21 cellular contexts compared by ENCODE assay signal in the genomic region with DNA sequence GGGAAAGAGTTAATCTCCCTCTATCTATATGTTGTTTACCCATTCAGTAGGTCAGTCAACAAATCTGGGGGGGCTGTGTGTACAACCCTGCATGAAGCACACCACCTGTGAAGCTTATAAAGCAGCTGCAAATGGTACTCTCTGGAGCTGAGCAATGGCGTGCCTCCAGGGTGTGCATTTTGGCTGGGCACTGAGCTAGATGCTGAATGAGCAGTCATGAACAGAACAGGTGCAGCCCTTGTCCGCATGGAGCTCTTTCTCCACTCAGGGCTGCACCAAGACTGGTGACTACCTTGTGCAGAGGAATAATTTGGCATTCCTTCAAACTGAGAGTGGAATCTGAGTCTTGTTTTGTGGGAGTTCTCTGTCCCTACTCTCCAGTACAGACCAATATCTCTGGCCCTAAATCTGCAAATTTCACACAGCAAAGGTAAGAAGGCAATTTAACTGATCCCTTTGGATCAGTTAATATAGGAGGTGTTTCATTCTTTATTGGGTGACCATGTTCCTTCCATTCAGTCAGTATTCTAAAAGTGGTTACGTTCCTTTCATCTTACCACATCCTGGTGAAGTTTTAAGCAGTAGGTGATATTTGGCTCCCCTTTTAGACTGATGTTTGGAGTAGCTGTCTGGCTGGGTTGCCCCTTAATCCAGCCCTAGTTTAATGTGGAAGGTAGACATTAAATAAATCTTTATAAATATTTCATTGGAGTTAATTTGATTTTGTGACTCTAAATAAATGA.
DNase-seq lines count a peak whose midpoint lies in the region; ATAC-seq, FAIRE-seq and TF ChIP-seq lines count a peak whose summit lies in the region.
"Had no signal": no experiment of that assay in that cellular context is flagged by ENCODE, and none has a peak within 500 bp of the region (broad histone marks: within the 10 kb centered on the region; RNA-seq: fewer than 3 reads in every experiment).

No MANE protein-coding gene starts in this region.

- peak; percentile 36 for ATAC-seq in left lobe of liver
- ATAC-seq in stimulated activated naive CD8-positive, alpha-beta T cell treated with anti-CD3 and anti-CD28 coated beads, Interleukin-15, amount 100 ng/mL, for 72 hours = peak; percentile 77
- ATAC-seq in gastroesophageal sphincter = no peak
- ATAC-seq: body of pancreas had no signal

- H3K4me1 ChIP-seq in gastroesophageal sphincter = no peaks in the 10 kb centered on the region
- H3K4me1 ChIP-seq: body of pancreas, left ventricle myocardium inferior had no signal

- H3K27me3 ChIP-seq in gastroesophageal sphincter = no peaks in the 10 kb centered on the region
- H3K27me3 ChIP-seq: adrenal gland, body of pancreas, tibial nerve had no signal

- peak overlapping the region; percentile 38 for H3K27ac Mint-ChIP-seq in activated naive CD4-positive, alpha-beta T cell treated with anti-CD3 and anti-CD28 coated beads, Interleukin-2, amount 10 ng/mL, durations not matched to agents 7 days and 5 days
- H3K27ac Mint-ChIP-seq in T-helper 2 cell treated with Interferon-gamma antibody and Interleukin-4, amounts not matched to agents 5 μg/mL and 100 μg/mL, for 36 hours = no peak overlapping the region
- H3K27ac Mint-ChIP-seq in stimulated activated naive CD8-positive, alpha-beta T cell treated with anti-CD3 and anti-CD28 coated beads, Interleukin-15, amount 100 ng/mL, for 72 hours = peak overlapping the region in 1 of 2 donors; percentile 73
- H3K27ac Mint-ChIP-seq: activated T-helper 2 cell treated with anti-CD3 and anti-CD28 coated beads, Interferon-gamma antibody, Interleukin-2, Interleukin-4, amounts not matched to agents 10 μg/mL and 5 μg/mL and 100 μg/mL, durations not matched to agents 14 hours and 24 hours and 36 hours had no signal

- no peak for TF ChIP-seq CTCF in gastroesophageal sphincter (IDR thresholded peaks at IDR 0.05)

- CTCF ChIA-PET in activated naive CD4-positive, alpha-beta T cell treated with anti-CD3 and anti-CD28 coated beads, Interleukin-2, amount 10 ng/mL, durations not matched to agents 7 days and 5 days (lab: Charles Lee) = interaction anchor here (0.9 to 1.2 kb wide), 4 partner anchors 81 to 255 kb away, joined by 3 to 4 read pairs (median 3); no protein-coding TSS in a partner anchor

- 89 to 93% methylated on average over 1 to 3 of the region's 3 CpGs for WGBS in gastroesophageal sphincter (ENCODE audit: low coverage in 1 of 2), 2 donors

- H3K9me3 Mint-ChIP-seq in activated naive CD4-positive, alpha-beta T cell treated with anti-CD3 and anti-CD28 coated beads, Interleukin-2, amount 10 ng/mL, durations not matched to agents 7 days and 5 days = no peaks in the 10 kb centered on the region
- H3K9me3 Mint-ChIP-seq in T-helper 2 cell treated with Interferon-gamma antibody and Interleukin-4, amounts not matched to agents 5 μg/mL and 100 μg/mL, for 36 hours = no peaks in the 10 kb centered on the region
- H3K9me3 Mint-ChIP-seq in stimulated activated naive CD8-positive, alpha-beta T cell treated with anti-CD3 and anti-CD28 coated beads, Interleukin-15, amount 100 ng/mL, for 72 hours = no peaks in the 10 kb centered on the region
- H3K9me3 Mint-ChIP-seq: activated T-helper 2 cell treated with anti-CD3 and anti-CD28 coated beads, Interferon-gamma antibody, Interleukin-2, Interleukin-4, amounts not matched to agents 10 μg/mL and 5 μg/mL and 100 μg/mL, durations not matched to agents 14 hours and 24 hours and 36 hours had no signal

- H3K4me1 Mint-ChIP-seq in activated naive CD4-positive, alpha-beta T cell treated with anti-CD3 and anti-CD28 coated beads, Interleukin-2, amount 10 ng/mL, durations not matched to agents 7 days and 5 days = peaks cover 21% of the 10 kb centered on the region
- H3K4me1 Mint-ChIP-seq in T-helper 2 cell treated with Interferon-gamma antibody and Interleukin-4, amounts not matched to agents 5 μg/mL and 100 μg/mL, for 36 hours (ENCODE audit: low read depth) = peaks cover 12% of the 10 kb centered on the region
- H3K4me1 Mint-ChIP-seq in stimulated activated naive CD8-positive, alpha-beta T cell treated with anti-CD3 and anti-CD28 coated beads, Interleukin-15, amount 100 ng/mL, for 72 hours = peaks cover 25% of the 10 kb centered on the region
- H3K4me1 Mint-ChIP-seq: naive B cell had no signal

- H3K27me3 Mint-ChIP-seq in activated naive CD4-positive, alpha-beta T cell treated with anti-CD3 and anti-CD28 coated beads, Interleukin-2, amount 10 ng/mL, durations not matched to agents 7 days and 5 days = peaks cover 11% of the 10 kb centered on the region
- peaks cover 15% of the 10 kb centered on the region for H3K27me3 Mint-ChIP-seq in T-helper 2 cell treated with Interferon-gamma antibody and Interleukin-4, amounts not matched to agents 5 μg/mL and 100 μg/mL, for 36 hours (ENCODE audit: low read depth)
- H3K27me3 Mint-ChIP-seq in stimulated activated naive CD8-positive, alpha-beta T cell treated with anti-CD3 and anti-CD28 coated beads, Interleukin-15, amount 100 ng/mL, for 72 hours = no peaks in the 10 kb centered on the region

- no peak overlapping the region for H3K4me3 Mint-ChIP-seq in activated naive CD4-positive, alpha-beta T cell treated with anti-CD3 and anti-CD28 coated beads, Interleukin-2, amount 10 ng/mL, durations not matched to agents 7 days and 5 days
- H3K4me3 Mint-ChIP-seq in T-helper 2 cell treated with Interferon-gamma antibody and Interleukin-4, amounts not matched to agents 5 μg/mL and 100 μg/mL, for 36 hours = peak overlapping the region; percentile 69
- H3K4me3 Mint-ChIP-seq in stimulated activated naive CD8-positive, alpha-beta T cell treated with anti-CD3 and anti-CD28 coated beads, Interleukin-15, amount 100 ng/mL, for 72 hours = peak overlapping the region; percentile 6 to 62
- H3K4me3 Mint-ChIP-seq: naive B cell had no signal

- TF ChIP-seq POLR2A in H54 (IDR thresholded peaks at IDR 0.05; ENCODE audit: low read depth, low read length) (no peak), gastroesophageal sphincter (IDR thresholded peaks at IDR 0.05) (no peak)

- no peaks in the 10 kb centered on the region for H3K36me3 Mint-ChIP-seq in activated naive CD4-positive, alpha-beta T cell treated with anti-CD3 and anti-CD28 coated beads, Interleukin-2, amount 10 ng/mL, durations not matched to agents 7 days and 5 days
- H3K36me3 Mint-ChIP-seq in T-helper 2 cell treated with Interferon-gamma antibody and Interleukin-4, amounts not matched to agents 5 μg/mL and 100 μg/mL, for 36 hours (ENCODE audit: low read depth) = no peaks in the 10 kb centered on the region
- H3K36me3 Mint-ChIP-seq: naive B cell had no signal

- no peak for DNase-seq in activated naive CD4-positive, alpha-beta T cell treated with anti-CD3 and anti-CD28 coated beads, Interleukin-2, amount 10 ng/mL, durations not matched to agents 7 days and 5 days
- no peak for DNase-seq in activated naive CD4-positive, alpha-beta T cell treated with Interleukin-2 at 50 U/mL for 16 hours
- no peak for DNase-seq in T-helper 2 cell treated with Interferon-gamma antibody and Interleukin-4, amounts not matched to agents 5 μg/mL and 100 μg/mL, for 36 hours (ENCODE audit: low spot score)
- DNase-seq in left lobe of liver (ENCODE audit: low spot score) (no peak), H54 (ENCODE audit: insufficient read length, low spot score) (no peak), DMS153 (lab: John Stamatoyannopoulos, UW) (no peak)
- DNase-seq in stimulated activated naive CD8-positive, alpha-beta T cell treated with anti-CD3 and anti-CD28 coated beads, Interleukin-15, amount 100 ng/mL, for 72 hours = no peak
- DNase-seq: adrenal gland, body of pancreas, cerebellar nuclear complex, dorsolateral prefrontal cortex, hippocampal formation, left ventricle myocardium inferior, naive B cell, NCI-H1048, NCI-H1694, NCI-H510A, SK-N-SH had no signal

- H3K4me3 ChIP-seq in gastroesophageal sphincter = no peak overlapping the region
- H3K4me3 ChIP-seq: adrenal gland, body of pancreas, dorsolateral prefrontal cortex, left ventricle myocardium inferior, tibial nerve had no signal

- no peaks in the 10 kb centered on the region for H3K9me3 ChIP-seq in gastroesophageal sphincter
- H3K9me3 ChIP-seq: adrenal gland, body of pancreas, left ventricle myocardium inferior, SK-N-SH, tibial nerve had no signal

- H3K36me3 ChIP-seq in gastroesophageal sphincter = no peaks in the 10 kb centered on the region
- H3K36me3 ChIP-seq: adrenal gland, left ventricle myocardium inferior, tibial nerve had no signal

- H3K27ac ChIP-seq in gastroesophageal sphincter = no peak overlapping the region
- H3K27ac ChIP-seq: adrenal gland, body of pancreas, dorsolateral prefrontal cortex, left ventricle myocardium inferior, tibial nerve had no signal

- FAIRE-seq in H54 (lab: Jason Lieb, UNC) = no peak

- no peak for TF ChIP-seq EP300 in gastroesophageal sphincter (IDR thresholded peaks at IDR 0.05)
